In genomic region chr4:74158561-74159396, GRCh38 we compare ENCODE assay signal across 1 cellular context.
TF ChIP-seq lines count a peak whose summit lies in the region.

No MANE protein-coding gene starts in this region.

TF ChIP-seq in HepG2, 621 proteins besides CTCF, POLR2A, EP300 and RAD21:
- peak; percentile 26; the same call in 1 of the 2 replicates for TF ChIP-seq MNT (IDR thresholded peaks at IDR 0.05)
- no peak for TF ChIP-seq TEAD3 (CRISPR knock-in tag; optimal IDR thresholded peaks at IDR 0.05; ENCODE audit: borderline replicate concordance)
- TF ChIP-seq CEBPB (IDR thresholded peaks at IDR 0.05; ENCODE audit: borderline replicate concordance, low read depth, low read length), result peak; percentile 26; the same call in 1 of the 2 replicates
TF ChIP-seq in HepG2: peak in this region for 2.
